2 cellular contexts compared by ENCODE assay signal in genomic region chr10:110221721-110222261, GRCh38.
TF ChIP-seq lines count a peak whose summit lies in the region.

No MANE protein-coding gene starts in this region.

TF ChIP-seq in A549, 52 proteins besides CTCF, POLR2A, EP300 and RAD21 (continued from another document):
- TF ChIP-seq E2F6 (IDR thresholded peaks at IDR 0.05; ENCODE audit: borderline replicate concordance, low read depth) (no peak), FOSL2 (IDR thresholded peaks at IDR 0.05) (no peak), FOSL2 (CRISPR knock-in tag; IDR thresholded peaks at IDR 0.05) (peak; percentile 28; the same call in 1 of the 2 replicates), REST (IDR thresholded peaks at IDR 0.05) (no peak), CHD4 (IDR thresholded peaks at IDR 0.05; ENCODE audit: borderline replicate concordance) (no peak), HOXB5 (CRISPR knock-in tag; IDR thresholded peaks at IDR 0.05) (no peak)

TF ChIP-seq in H1, 55 proteins besides CTCF, POLR2A, EP300 and RAD21 (continued from another document):
- TF ChIP-seq RFX5 (IDR thresholded peaks at IDR 0.05; ENCODE audit: borderline replicate concordance, low read depth, low read length) (peak; percentile 38; the same call in 1 of the 2 replicates), ATF2 (IDR thresholded peaks at IDR 0.05; ENCODE audit: low read length) (peak; percentile 94; the same call in 1 of the 2 replicates)
